ENCODE assay signal across 20 cellular contexts in the genomic region with DNA sequence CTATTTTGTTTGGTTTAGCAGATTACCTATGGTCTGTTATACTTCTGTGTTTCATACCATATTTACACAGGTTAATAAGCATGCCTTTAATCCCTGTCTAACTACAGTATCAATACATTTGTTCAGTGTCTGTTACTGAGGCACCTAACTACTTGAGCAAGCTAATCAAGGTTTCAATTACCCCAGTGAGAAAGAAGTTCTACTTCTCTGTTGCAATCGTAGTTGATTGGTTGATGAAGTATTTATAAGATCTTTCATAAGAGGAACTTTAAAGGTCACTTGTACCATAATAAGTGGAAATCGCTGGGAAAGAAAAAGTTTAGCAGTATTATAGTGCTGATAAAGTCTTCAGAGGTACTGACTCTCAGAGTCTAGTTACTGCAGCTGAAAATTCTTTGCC.
"Had no signal": no experiment of that assay in that cellular context is flagged by ENCODE, and none has a peak within 500 bp of the region (broad histone marks: within the 10 kb centered on the region; RNA-seq: fewer than 3 reads in every experiment).

No MANE protein-coding gene starts in this region.

- H3K9me3 Mint-ChIP-seq: endodermal cell; naive thymus-derived CD8-positive, alpha-beta T cell; neural crest cell had no signal

- ATAC-seq: heart left ventricle; mucosa of descending colon; naive thymus-derived CD8-positive, alpha-beta T cell had no signal

- H3K9me3 ChIP-seq: heart left ventricle, mucosa of descending colon, right atrium auricular region, sigmoid colon, stomach, thoracic aorta had no signal

- DNase-seq: effector CD4-positive, alpha-beta T cell; endodermal cell; erythroblast; heart left ventricle; hippocampal formation; kidney glomerular epithelial cell; mucosa of descending colon; naive thymus-derived CD8-positive, alpha-beta T cell; sigmoid colon; stimulated activated CD4-positive, alpha-beta T cell treated with anti-CD3 and anti-CD28 coated beads, Interleukin-2, amount 100 ng/mL, for 24 hours; stimulated activated CD4-positive, alpha-beta T cell treated with anti-CD3 and anti-CD28 coated beads, Interleukin-4, amount 100 ng/mL, for 4 hours; stimulated activated naive CD4-positive, alpha-beta T cell; stomach; substantia nigra; trophoblast cell had no signal

- H3K4me3 ChIP-seq: coronary artery, heart left ventricle, mucosa of descending colon, right atrium auricular region, sigmoid colon, skin epidermis, stomach, thoracic aorta had no signal

- H3K4me1 ChIP-seq: heart left ventricle, right atrium auricular region, sigmoid colon, stomach had no signal

- H3K27ac Mint-ChIP-seq: endodermal cell; naive thymus-derived CD8-positive, alpha-beta T cell had no signal

- H3K27ac ChIP-seq: coronary artery, heart left ventricle, right atrium auricular region, sigmoid colon, skin epidermis, stomach, thoracic aorta had no signal

- H3K27me3 Mint-ChIP-seq: naive thymus-derived CD8-positive, alpha-beta T cell had no signal

- H3K36me3 ChIP-seq: heart left ventricle, right atrium auricular region, sigmoid colon, thoracic aorta had no signal

- H3K4me3 Mint-ChIP-seq: endodermal cell; naive thymus-derived CD8-positive, alpha-beta T cell; neural crest cell had no signal

- H3K27me3 ChIP-seq: heart left ventricle, right atrium auricular region, sigmoid colon had no signal
